ENCODE assay signal across 23 cellular contexts in the genomic region with DNA sequence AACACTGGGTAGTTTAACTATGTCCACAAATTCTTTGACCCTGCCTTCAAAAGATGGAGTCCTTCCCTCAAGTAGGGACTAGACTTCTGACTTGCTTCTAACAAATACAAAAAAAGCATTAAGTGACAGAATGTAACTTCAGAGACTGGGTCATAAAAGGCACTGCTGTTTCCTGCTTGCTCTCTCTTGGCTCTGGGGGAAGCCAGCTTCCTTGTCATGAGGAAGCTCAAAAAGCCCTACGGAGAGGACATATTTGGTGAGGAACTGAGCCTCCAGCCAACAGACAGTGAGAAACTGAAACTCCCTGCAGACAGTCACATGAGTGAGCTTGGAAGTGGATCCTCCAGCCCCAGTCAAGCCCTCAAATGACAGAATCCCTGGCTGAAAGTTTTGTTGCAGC.
"Had no signal": no experiment of that assay in that cellular context is flagged by ENCODE, and none has a peak within 500 bp of the region (broad histone marks: within the 10 kb centered on the region; RNA-seq: fewer than 3 reads in every experiment).

No MANE protein-coding gene starts in this region.

- DNase-seq: cortex of kidney; dorsolateral prefrontal cortex; effector CD8-positive, alpha-beta T cell; glutamatergic neuron; immature natural killer cell; left ventricle myocardium inferior; lower lobe of right lung; nucleus accumbens; ovary; sigmoid colon; stimulated activated CD4-positive, alpha-beta T cell treated with anti-CD3 and anti-CD28 coated beads, Interleukin-12 subunit alpha, Interleukin-12 subunit beta, amount 100 ng/mL, for 4 hours; stimulated activated naive CD8-positive, alpha-beta T cell treated with anti-CD3 and anti-CD28 coated beads, Interleukin-15, Interleukin-2, amounts not matched to agents 100 U/mL and 50 U/mL, for 24 hours; thyroid gland; upper lobe of left lung; uterus had no signal

- H3K4me1 Mint-ChIP-seq: immature natural killer cell, memory B cell, mesothelial cell of epicardium, neural progenitor cell had no signal

- H3K9me3 Mint-ChIP-seq: immature natural killer cell; memory B cell; mesothelial cell of epicardium; natural killer cell treated with Interleukin-12 subunit alpha and Interleukin-12 subunit beta and Interleukin-15 and Interleukin-18, amount 100 ng/mL, for 72 hours; neural progenitor cell had no signal

- H3K4me3 Mint-ChIP-seq: immature natural killer cell; memory B cell; mesothelial cell of epicardium; natural killer cell treated with Interleukin-12 subunit alpha and Interleukin-12 subunit beta and Interleukin-15 and Interleukin-18, amount 100 ng/mL, for 72 hours; neural progenitor cell had no signal

- H3K9me3 ChIP-seq: gastroesophageal sphincter, left ventricle myocardium inferior, lower lobe of right lung, ovary, right atrium auricular region, sigmoid colon, suprapubic skin, thyroid gland, upper lobe of left lung, uterus had no signal

- H2AFZ ChIP-seq: neural progenitor cell had no signal

- H3K4me1 ChIP-seq: gastroesophageal sphincter, left ventricle myocardium inferior, lower lobe of right lung, neural progenitor cell, right atrium auricular region, sigmoid colon, suprapubic skin, thyroid gland, upper lobe of left lung, uterus had no signal

- H3K4me2 ChIP-seq: neural progenitor cell had no signal

- H3K4me3 ChIP-seq: dorsolateral prefrontal cortex, gastroesophageal sphincter, left ventricle myocardium inferior, lower lobe of right lung, neural progenitor cell, ovary, right atrium auricular region, sigmoid colon, skin epidermis, suprapubic skin, thyroid gland, upper lobe of left lung, uterus had no signal

- H3K9ac ChIP-seq: neural progenitor cell had no signal

- H3K36me3 ChIP-seq: gastroesophageal sphincter, left ventricle myocardium inferior, lower lobe of right lung, neural progenitor cell, ovary, right atrium auricular region, sigmoid colon, suprapubic skin, thyroid gland, upper lobe of left lung, uterus had no signal

- H3K27ac Mint-ChIP-seq: immature natural killer cell; memory B cell; mesothelial cell of epicardium; natural killer cell treated with Interleukin-12 subunit alpha and Interleukin-12 subunit beta and Interleukin-15 and Interleukin-18, amount 100 ng/mL, for 72 hours; neural progenitor cell had no signal

- ATAC-seq: gastroesophageal sphincter; lower lobe of right lung; natural killer cell treated with Interleukin-12 subunit alpha and Interleukin-12 subunit beta and Interleukin-15 and Interleukin-18, amount 100 ng/mL, for 72 hours; stimulated activated naive CD8-positive, alpha-beta T cell treated with anti-CD3 and anti-CD28 coated beads, Interleukin-15, Interleukin-2, amounts not matched to agents 100 U/mL and 50 U/mL, for 24 hours had no signal

- H3K27me3 ChIP-seq: ovary, right atrium auricular region, sigmoid colon, thyroid gland, upper lobe of left lung, uterus had no signal

- H3K27ac ChIP-seq: dorsolateral prefrontal cortex, gastroesophageal sphincter, left ventricle myocardium inferior, lower lobe of right lung, neural progenitor cell, ovary, right atrium auricular region, sigmoid colon, skin epidermis, suprapubic skin, thyroid gland, upper lobe of left lung, uterus had no signal

- H3K36me3 Mint-ChIP-seq: immature natural killer cell; memory B cell; mesothelial cell of epicardium; natural killer cell treated with Interleukin-12 subunit alpha and Interleukin-12 subunit beta and Interleukin-15 and Interleukin-18, amount 100 ng/mL, for 72 hours; neural progenitor cell had no signal
